In genomic region chr14:32006267-32007110, GRCh38 we compare ENCODE assay signal across 12 cellular contexts.
DNase-seq lines count a peak whose midpoint lies in the region; ATAC-seq and TF ChIP-seq lines count a peak whose summit lies in the region.
"Had no signal": no experiment of that assay in that cellular context is flagged by ENCODE, and none has a peak within 500 bp of the region (broad histone marks: within the 10 kb centered on the region; RNA-seq: fewer than 3 reads in every experiment).

No MANE protein-coding gene starts in this region.

- H3K27me3 Mint-ChIP-seq in activated T-helper 17 cell treated with anti-CD3 and anti-CD28 coated beads, Interleukin-2, amount 50 U/mL, for 72 hours: no peaks in the 10 kb centered on the region
- H3K27me3 Mint-ChIP-seq in activated CD4-positive, alpha-beta T cell treated with anti-CD3 and anti-CD28 coated beads for 36 hours: peaks cover 10% of the 10 kb centered on the region
- H3K27me3 Mint-ChIP-seq in CD8-positive, alpha-beta T cell (ENCODE audit: low read depth): peaks cover 17% of the 10 kb centered on the region

- H2AFZ ChIP-seq in ACC112 (ENCODE audit: low read length, unreplicated experiment): peak overlapping the region; percentile 73

- H3K4me3 ChIP-seq in ACC112 (ENCODE audit: low read depth, low read length) (no peak overlapping the region), HEK293 (ENCODE audit: low read depth, low read length) (no peak overlapping the region)
- no peak overlapping the region for H3K4me3 ChIP-seq in CD8-positive, alpha-beta T cell (ENCODE audit: low read depth, low read length)

- no peak overlapping the region for H3K27ac ChIP-seq in ACC112 (ENCODE audit: low read depth, low read length)
- no peak overlapping the region for H3K27ac ChIP-seq in HEK293 (ENCODE audit: extremely low read depth, low read depth, low read length)
- H3K27ac ChIP-seq in CD8-positive, alpha-beta T cell (ENCODE audit: low read depth, low read length): no peak overlapping the region

- H3K36me3 ChIP-seq in ACC112 (ENCODE audit: insufficient read depth, low read length) (no peaks in the 10 kb centered on the region), HEK293 (ENCODE audit: control insufficient read depth in 2 of 2, insufficient read depth in 1 of 2, low read length in 2 of 2) (no peaks in the 10 kb centered on the region)
- no peaks in the 10 kb centered on the region for H3K36me3 ChIP-seq in CD8-positive, alpha-beta T cell (ENCODE audit: insufficient read depth, low read length)

- H3K4me3 Mint-ChIP-seq in activated T-helper 17 cell treated with anti-CD3 and anti-CD28 coated beads, Interleukin-2, amount 50 U/mL, for 72 hours: no peak overlapping the region
- H3K4me3 Mint-ChIP-seq in activated CD4-positive, alpha-beta T cell treated with anti-CD3 and anti-CD28 coated beads for 36 hours: no peak overlapping the region
- H3K4me3 Mint-ChIP-seq in CD8-positive, alpha-beta T cell: no peak overlapping the region

- H3K9me3 ChIP-seq in HEK293 (ENCODE audit: control insufficient read depth, insufficient read depth, low read depth, low read length): no peaks in the 10 kb centered on the region
- no peaks in the 10 kb centered on the region for H3K9me3 ChIP-seq in CD8-positive, alpha-beta T cell (ENCODE audit: low read length)

- H3K36me3 Mint-ChIP-seq in activated T-helper 17 cell treated with anti-CD3 and anti-CD28 coated beads, Interleukin-2, amount 50 U/mL, for 72 hours (ENCODE audit: low read depth): no peaks in the 10 kb centered on the region
- no peaks in the 10 kb centered on the region for H3K36me3 Mint-ChIP-seq in activated CD4-positive, alpha-beta T cell treated with anti-CD3 and anti-CD28 coated beads for 36 hours (ENCODE audit: low read depth)
- H3K36me3 Mint-ChIP-seq in CD8-positive, alpha-beta T cell: no peaks in the 10 kb centered on the region

- no peaks in the 10 kb centered on the region for H3K9me3 Mint-ChIP-seq in activated T-helper 17 cell treated with anti-CD3 and anti-CD28 coated beads, Interleukin-2, amount 50 U/mL, for 72 hours
- H3K9me3 Mint-ChIP-seq in activated CD4-positive, alpha-beta T cell treated with anti-CD3 and anti-CD28 coated beads for 36 hours (ENCODE audit: low read depth): no peaks in the 10 kb centered on the region
- H3K9me3 Mint-ChIP-seq in CD8-positive, alpha-beta T cell: no peaks in the 10 kb centered on the region

- no peaks in the 10 kb centered on the region for H3K79me2 ChIP-seq in ACC112 (ENCODE audit: control insufficient read depth, insufficient read depth, low read length, unreplicated experiment)

- POLR2A ChIA-PET in HEK293 (lab: Yijun Ruan, JAX): interaction anchor here (0.5 to 0.6 kb wide), 2 partner anchors 11 to 70 kb away, joined by 3 to 5 read pairs; no protein-coding TSS in a partner anchor
- POLR2A ChIA-PET in activated CD4-positive, alpha-beta T cell treated with anti-CD3 and anti-CD28 coated beads for 36 hours (lab: Charles Lee): no interaction called here
- POLR2A ChIA-PET in CD8-positive, alpha-beta T cell (lab: Charles Lee): no interaction called here

- H3K4me1 ChIP-seq in ACC112 (ENCODE audit: control insufficient read depth, insufficient read depth, low read length, unreplicated experiment): peaks cover 25% of the 10 kb centered on the region
- peaks cover 11% of the 10 kb centered on the region for H3K4me1 ChIP-seq in HEK293 (ENCODE audit: control insufficient read depth, insufficient read depth, low read length)
- no peaks in the 10 kb centered on the region for H3K4me1 ChIP-seq in CD8-positive, alpha-beta T cell (ENCODE audit: insufficient read depth, low read length)

- ATAC-seq in activated T-helper 17 cell treated with anti-CD3 and anti-CD28 coated beads, Interleukin-2, amount 50 U/mL, for 72 hours (replicated peaks): peak; percentile 49
- ATAC-seq in HG02588 (IDR thresholded peaks at IDR 0.05; ENCODE audit: unreplicated experiment): no peak
- no peak for ATAC-seq in activated CD4-positive, alpha-beta T cell treated with anti-CD3 and anti-CD28 coated beads for 36 hours
- ATAC-seq in CD8-positive, alpha-beta T cell: no peak

- peak overlapping the region; percentile 36 for H3K27ac Mint-ChIP-seq in activated T-helper 17 cell treated with anti-CD3 and anti-CD28 coated beads, Interleukin-2, amount 50 U/mL, for 72 hours
- no peak overlapping the region for H3K27ac Mint-ChIP-seq in activated CD4-positive, alpha-beta T cell treated with anti-CD3 and anti-CD28 coated beads for 36 hours
- H3K27ac Mint-ChIP-seq in CD8-positive, alpha-beta T cell: no peak overlapping the region

- TF ChIP-seq CTCF in HEK293 (tag by site-specific recombination; IDR thresholded peaks at IDR 0.05): no peak
- no peak for TF ChIP-seq CTCF in CD8-positive, alpha-beta T cell (IDR thresholded peaks at IDR 0.05)

- DNase-seq in left kidney (ENCODE audit: low read depth, low spot score) (peak; percentile 83), medulla oblongata (ENCODE audit: extremely low spot score) (no peak)
- DNase-seq in activated CD4-positive, alpha-beta T cell treated with anti-CD3 and anti-CD28 coated beads for 36 hours: no peak
- DNase-seq in CD8-positive, alpha-beta T cell: no peak
- DNase-seq: activated T-cell treated with anti-CD3 and anti-CD28 coated beads for 4 hours; C1 segment of cervical spinal cord; NCI-H1417 treated with DMSO at 0.1 percent for 48 hours; stimulated activated CD4-positive, alpha-beta T cell treated with anti-CD3 and anti-CD28 coated beads, Interleukin-4, amount 100 ng/mL, for 24 hours had no signal

- CTCF ChIA-PET in HEK293 (lab: Yijun Ruan, JAX): no interaction called here
- CTCF ChIA-PET in activated CD4-positive, alpha-beta T cell treated with anti-CD3 and anti-CD28 coated beads for 36 hours (lab: Charles Lee): interaction anchor here (0.7 kb wide), 1 partner anchor 246 kb away, joined by 3 read pairs; no protein-coding TSS in a partner anchor
- CTCF ChIA-PET in CD8-positive, alpha-beta T cell (lab: Charles Lee): no interaction called here

- peaks cover 10% of the 10 kb centered on the region for H3K4me1 Mint-ChIP-seq in activated T-helper 17 cell treated with anti-CD3 and anti-CD28 coated beads, Interleukin-2, amount 50 U/mL, for 72 hours
- no peaks in the 10 kb centered on the region for H3K4me1 Mint-ChIP-seq in activated CD4-positive, alpha-beta T cell treated with anti-CD3 and anti-CD28 coated beads for 36 hours
- no peaks in the 10 kb centered on the region for H3K4me1 Mint-ChIP-seq in CD8-positive, alpha-beta T cell (ENCODE audit: low read depth)

- intact Hi-C loops in activated CD4-positive, alpha-beta T cell treated with anti-CD3 and anti-CD28 coated beads for 36 hours (cut with DNase I, micrococcal nuclease): no loop called here
- intact Hi-C loops in CD8-positive, alpha-beta T cell (cut with DNase I, micrococcal nuclease): no loop called here

- H3K27me3 ChIP-seq in ACC112 (ENCODE audit: insufficient read depth, low read length): no peaks in the 10 kb centered on the region
- no peaks in the 10 kb centered on the region for H3K27me3 ChIP-seq in CD8-positive, alpha-beta T cell (ENCODE audit: insufficient read depth, low read length)

TF ChIP-seq in HEK293, 187 proteins besides CTCF, POLR2A, EP300 and RAD21:
- TF ChIP-seq ZNF148 (tag by site-specific recombination; IDR thresholded peaks at IDR 0.05; ENCODE audit: borderline replicate concordance): no peak
- no peak for TF ChIP-seq ZNF580 (tag by site-specific recombination; IDR thresholded peaks at IDR 0.05)
- TF ChIP-seq ZNF132 (tag by site-specific recombination; IDR thresholded peaks at IDR 0.05; ENCODE audit: borderline replicate concordance): no peak
- no peak for TF ChIP-seq ZNF621 (tag by site-specific recombination; IDR thresholded peaks at IDR 0.05)
- no peak for TF ChIP-seq ZBTB6 (tag by site-specific recombination; IDR thresholded peaks at IDR 0.05)
- peak; percentile 14; the same call in 1 of the 2 replicates for TF ChIP-seq EGR2 (tag by site-specific recombination; IDR thresholded peaks at IDR 0.05; ENCODE audit: low read depth)
